ENCODE assay signal across 25 cellular contexts in genomic region chr4:4842476-4843441, GRCh38. TPM values are rescaled to one million over a fixed set of nuclear protein-coding genes. Genes with fewer than 3 reads are reported as not detected.
DNase-seq lines count a peak whose midpoint lies in the region; ATAC-seq and TF ChIP-seq lines count a peak whose summit lies in the region.
"Had no signal": no experiment of that assay in that cellular context is flagged by ENCODE, and none has a peak within 500 bp of the region (broad histone marks: within the 10 kb centered on the region; RNA-seq: fewer than 3 reads in every experiment).

No MANE protein-coding gene starts in this region.

- no peak overlapping the region for H3K4me3 Mint-ChIP-seq in CD4-positive, CD25-positive, alpha-beta regulatory T cell
- peak overlapping the region in 1 of 5 experiments; percentile 11 for H3K4me3 Mint-ChIP-seq in brain
- H3K4me3 Mint-ChIP-seq: CD8-positive, alpha-beta T cell had no signal

- no peak for TF ChIP-seq RAD21 in neural cell (conservative IDR thresholded peaks at IDR 0.05)

- no peak for TF ChIP-seq CTCF in brain (conservative IDR thresholded peaks at IDR 0.05)
- no peak for TF ChIP-seq CTCF in neural cell (IDR thresholded peaks at IDR 0.05; ENCODE audit: poor library complexity, severe bottlenecking)

- H3K9me3 Mint-ChIP-seq in CD4-positive, CD25-positive, alpha-beta regulatory T cell: peaks cover 0 to 2% (median 0%) of the 10 kb centered on the region in 7 donors
- peaks cover 0 to 4% (median 0%) of the 10 kb centered on the region in 5 experiments for H3K9me3 Mint-ChIP-seq in brain
- H3K9me3 Mint-ChIP-seq: CD8-positive, alpha-beta T cell had no signal

- H3K9me3 ChIP-seq in CD4-positive, CD25-positive, alpha-beta regulatory T cell (ENCODE audit: control insufficient read depth in 2 of 2, low read length in 2 of 2): no peaks in the 10 kb centered on the region
- H3K9me3 ChIP-seq in neural cell (ENCODE audit: low read length): no peaks in the 10 kb centered on the region
- H3K9me3 ChIP-seq: BLaER1 treated with 17β-estradiol and CSF1 and Interleukin-3, amounts not matched to agents 10 nM and 100 nM; HAP-1; Peyer's patch had no signal

- H3K4me1 Mint-ChIP-seq in CD4-positive, CD25-positive, alpha-beta regulatory T cell: peaks cover 0 to 7% (median 0%) of the 10 kb centered on the region in 4 donors
- H3K4me1 Mint-ChIP-seq in brain: peaks cover 51% of the 10 kb centered on the region

- H3K79me2 ChIP-seq in neural cell (replicated peaks; ENCODE audit: insufficient read depth, low read length): no peaks in the 10 kb centered on the region

- H3K36me3 Mint-ChIP-seq in CD4-positive, CD25-positive, alpha-beta regulatory T cell: no peaks in the 10 kb centered on the region
- no peaks in the 10 kb centered on the region for H3K36me3 Mint-ChIP-seq in brain
- H3K36me3 Mint-ChIP-seq: CD8-positive, alpha-beta T cell had no signal

- H4K20me1 ChIP-seq in neural cell (ENCODE audit: insufficient read depth): no peaks in the 10 kb centered on the region
- H4K20me1 ChIP-seq: BLaER1 treated with 17β-estradiol and CSF1 and Interleukin-3, amounts not matched to agents 10 nM and 100 nM had no signal

- peak overlapping the region in 2 of 3 donors; percentile 6 to 88 for H3K27ac Mint-ChIP-seq in CD4-positive, CD25-positive, alpha-beta regulatory T cell
- peak overlapping the region in 3 of 5 experiments; percentile 68 to 86 (median 85) for H3K27ac Mint-ChIP-seq in brain
- H3K27ac Mint-ChIP-seq: CD8-positive, alpha-beta T cell had no signal

- H3K9me2 ChIP-seq in neural cell (ENCODE audit: insufficient read depth, low read length): no peaks in the 10 kb centered on the region

- DNase-seq in activated CD4-positive, CD25-positive, alpha-beta regulatory T cell treated with anti-CD3 and anti-CD28 coated beads, Interleukin-2, amount 50 U/mL, for 72 hours: peak; percentile 16
- no peak for DNase-seq in activated CD4-positive, CD25-positive, alpha-beta regulatory T cell (lab: John Stamatoyannopoulos, UW)
- no peak for DNase-seq in CD4-positive, CD25-positive, alpha-beta regulatory T cell
- no peak for DNase-seq in iPS-NIHi11 (ENCODE audit: low spot score)
- no peak for DNase-seq in KBM-7
- no peak for DNase-seq in superior temporal gyrus (ENCODE audit: extremely low spot score)
- DNase-seq: ACHN; CD8-positive, alpha-beta T cell; DND-41; GM23248; NCI-H2081; NCI-H2171; NCI-H345; NCI-H524; NCI-H774; NK-92 treated with Interleukin-12 subunit alpha and Interleukin-12 subunit beta, amount 100 ng/mL, for 24 hours had no signal

- no peak overlapping the region for H3K4me3 ChIP-seq in CD4-positive, CD25-positive, alpha-beta regulatory T cell (ENCODE audit: low read depth, low read length)
- peak overlapping the region; percentile 55 for H3K4me3 ChIP-seq in neural cell (ENCODE audit: low read length)
- H3K4me3 ChIP-seq: BLaER1 treated with 17β-estradiol and CSF1 and Interleukin-3, amounts not matched to agents 10 nM and 100 nM; GM12878; GM23248; HAP-1; Peyer's patch had no signal

- no peaks in the 10 kb centered on the region for H3K4me1 ChIP-seq in CD4-positive, CD25-positive, alpha-beta regulatory T cell (ENCODE audit: control insufficient read depth, insufficient read depth, low read length, poor library complexity, severe bottlenecking)
- H3K4me1 ChIP-seq: Peyer's patch had no signal

- H3K27ac ChIP-seq in CD4-positive, CD25-positive, alpha-beta regulatory T cell (ENCODE audit: insufficient read depth, low read length, poor library complexity, severe bottlenecking): no peak overlapping the region
- H3K27ac ChIP-seq in neural cell (ENCODE audit: low read length): peak overlapping the region; percentile 96
- H3K27ac ChIP-seq: 22Rv1; BLaER1 treated with 17β-estradiol and CSF1 and Interleukin-3, amounts not matched to agents 10 nM and 100 nM; GM23248; HL-60; Peyer's patch had no signal

- no peaks in the 10 kb centered on the region for H3K27me3 ChIP-seq in CD4-positive, CD25-positive, alpha-beta regulatory T cell (ENCODE audit: control insufficient read depth, insufficient read depth, low read length)
- no peaks in the 10 kb centered on the region for H3K27me3 ChIP-seq in neural cell (ENCODE audit: insufficient read depth, low read depth, low read length)
- H3K27me3 ChIP-seq: Peyer's patch had no signal

- peak overlapping the region; percentile 39 for H3K4me2 ChIP-seq in neural cell (ENCODE audit: low read length)

- ATAC-seq in CD4-positive, CD25-positive, alpha-beta regulatory T cell (ENCODE audit: low read depth in 2 of 2): peak in 1 of 2 donors; percentile 46
- ATAC-seq: CD8-positive, alpha-beta T cell; GM12878; HepG2 had no signal

- peaks cover 3% of the 10 kb centered on the region for H3F3A ChIP-seq in neural cell (ENCODE audit: insufficient read depth, low read length, poor library complexity, severe bottlenecking)

- in situ Hi-C loops in KBM-7 (cut with MboI; ENCODE audit: low pct_unique_long_range_greater_than_20kb, low sequenced_read_pairs): no loop called here

- no peak for TF ChIP-seq EP300 in neural cell (conservative IDR thresholded peaks at IDR 0.05; ENCODE audit: poor library complexity, severe bottlenecking)

- H3K27me3 Mint-ChIP-seq in CD4-positive, CD25-positive, alpha-beta regulatory T cell: peaks cover 19% of the 10 kb centered on the region
- H3K27me3 Mint-ChIP-seq in brain: peaks cover 23% of the 10 kb centered on the region

- peak overlapping the region; percentile 64 for H3K9ac ChIP-seq in neural cell (ENCODE audit: low read length)
- H3K9ac ChIP-seq: BLaER1 treated with 17β-estradiol and CSF1 and Interleukin-3, amounts not matched to agents 10 nM and 100 nM; GM23248 had no signal

- no peaks in the 10 kb centered on the region for H3K36me3 ChIP-seq in CD4-positive, CD25-positive, alpha-beta regulatory T cell (ENCODE audit: control insufficient read depth, insufficient read depth, low read length)
- H3K36me3 ChIP-seq in neural cell (ENCODE audit: insufficient read depth, low read length): no peaks in the 10 kb centered on the region
- H3K36me3 ChIP-seq: BLaER1 treated with 17β-estradiol and CSF1 and Interleukin-3, amounts not matched to agents 10 nM and 100 nM; HAP-1; Peyer's patch had no signal

- H2AFZ ChIP-seq in neural cell (ENCODE audit: low read depth, low read length): no peak overlapping the region
- H2AFZ ChIP-seq: GM23248 had no signal

TF ChIP-seq in neural cell, 6 proteins besides CTCF, POLR2A, EP300 and RAD21:
- TF ChIP-seq MXI1 (conservative IDR thresholded peaks at IDR 0.05; ENCODE audit: poor library complexity, severe bottlenecking): no peak

RNA-seq across cellular contexts. Expression of gene MSX1, which starts 16.7 kb away (rescaled TPM):
- total RNA-seq in CD4-positive, CD25-positive, alpha-beta regulatory T cell: 0.54 TPM
- under 1 TPM in 1 of 4 donors, not detected in 3; 0.32 TPM for polyA plus RNA-seq in CD4-positive, CD25-positive, alpha-beta regulatory T cell
- 4.8 TPM for polyA plus RNA-seq in brain (ENCODE audit: insufficient read depth, low read depth, low replicate concordance)
- 1.7 and 2.8 TPM in 2 replicates for polyA plus RNA-seq in neural cell
- polyA minus RNA-seq in neural cell: 0.35 TPM in 1 of 2 replicates, not detected in the other
- total RNA-seq: CD8-positive, alpha-beta T cell; Peyer's patch had no signal
